Comparison of ENCODE assay signal across 16 cellular contexts in genomic region chr15:70061696-70062270, GRCh38. TPM values are rescaled to one million over a fixed set of nuclear protein-coding genes. Genes with fewer than 3 reads are reported as not detected.
DNase-seq lines count a peak whose midpoint lies in the region; ATAC-seq and TF ChIP-seq lines count a peak whose summit lies in the region.
"Had no signal": no experiment of that assay in that cellular context is flagged by ENCODE, and none has a peak within 500 bp of the region (broad histone marks: within the 10 kb centered on the region; RNA-seq: fewer than 3 reads in every experiment).

No MANE protein-coding gene starts in this region.

- H3K9me3 ChIP-seq in suprapubic skin, result no peaks in the 10 kb centered on the region
- H3K9me3 ChIP-seq: tibial artery had no signal

- H3K36me3 Mint-ChIP-seq in brain (peaks cover 63% of the 10 kb centered on the region), nephron (ENCODE audit: low read depth) (peaks cover 74% of the 10 kb centered on the region), HFFc6 (ENCODE audit: low read depth) (peaks cover 5% of the 10 kb centered on the region; the same call in 1 of the 2 replicates)

- H3K27me3 Mint-ChIP-seq in brain, result peaks cover 11% of the 10 kb centered on the region
- peaks cover 17% of the 10 kb centered on the region for H3K27me3 Mint-ChIP-seq in nephron (ENCODE audit: low read depth)
- H3K27me3 Mint-ChIP-seq in HFFc6 (ENCODE audit: insufficient read depth), result peaks cover 2% of the 10 kb centered on the region; the same call in 1 of the 2 replicates
- H3K27me3 Mint-ChIP-seq: activated CD4-positive, alpha-beta memory T cell treated with anti-CD3 and anti-CD28 coated beads for 36 hours; CD4-positive, CD25-positive, alpha-beta regulatory T cell had no signal

- peak overlapping the region; percentile 25 for H3K4me3 ChIP-seq in suprapubic skin
- H3K4me3 ChIP-seq: lung had no signal

- H3K27me3 ChIP-seq in suprapubic skin, result no peaks in the 10 kb centered on the region
- H3K27me3 ChIP-seq: tibial artery had no signal

- H3K4me1 ChIP-seq in suprapubic skin, result peaks cover 6% of the 10 kb centered on the region

- H3K27ac Mint-ChIP-seq in brain (peak overlapping the region; percentile 77 to 96 (median 92)), nephron (peak overlapping the region; percentile 81 to 96 (median 84)), HFFc6 (no peak overlapping the region)
- H3K27ac Mint-ChIP-seq: activated CD4-positive, alpha-beta memory T cell treated with anti-CD3 and anti-CD28 coated beads for 36 hours; CD4-positive, CD25-positive, alpha-beta regulatory T cell; immature natural killer cell had no signal

- no peak overlapping the region for H3K27ac ChIP-seq in suprapubic skin

- H3K4me1 Mint-ChIP-seq in brain (peaks cover 73% of the 10 kb centered on the region), nephron (peaks cover 60% of the 10 kb centered on the region), HFFc6 (ENCODE audit: low read depth) (peaks cover 23% of the 10 kb centered on the region)
- H3K4me1 Mint-ChIP-seq: CD4-positive, CD25-positive, alpha-beta regulatory T cell; immature natural killer cell had no signal

- DNase-seq in NCI-H2227 treated with DMSO at 0.1 percent for 48 hours (lab: John Stamatoyannopoulos, UW) (peak; percentile 74), NCI-H2227 (lab: John Stamatoyannopoulos, UW; ENCODE audit: unreplicated experiment) (no peak), suprapubic skin (ENCODE audit: low spot score in 2 of 2) (peak in 1 of 2 donors; percentile 32), HFFc6 (no peak)
- DNase-seq: 8988T; activated CD4-positive, alpha-beta memory T cell treated with anti-CD3 and anti-CD28 coated beads for 36 hours; CD4-positive, CD25-positive, alpha-beta regulatory T cell; HCEC 1CT; immature natural killer cell; stimulated activated CD4-positive, alpha-beta T cell treated with anti-CD3 and anti-CD28 coated beads, Interleukin-4, amount 100 ng/mL, for 24 hours had no signal

- ATAC-seq in HG03095 (IDR thresholded peaks at IDR 0.05; ENCODE audit: unreplicated experiment) (no peak), GM18498 (IDR thresholded peaks at IDR 0.05; ENCODE audit: unreplicated experiment) (no peak)

- peaks cover 97% of the 10 kb centered on the region for H3K36me3 ChIP-seq in suprapubic skin

- H3K4me3 Mint-ChIP-seq in brain (peak overlapping the region in 4 of 5 experiments; percentile 18 to 68 (median 65)), nephron (peak overlapping the region in 2 of 3 experiments; percentile 22 to 45), HFFc6 (no peak overlapping the region)
- H3K4me3 Mint-ChIP-seq: activated CD4-positive, alpha-beta memory T cell treated with anti-CD3 and anti-CD28 coated beads for 36 hours; CD4-positive, CD25-positive, alpha-beta regulatory T cell; immature natural killer cell had no signal

- no peak for TF ChIP-seq CTCF in brain (conservative IDR thresholded peaks at IDR 0.05)
- TF ChIP-seq CTCF in nephron (IDR thresholded peaks at IDR 0.05; ENCODE audit: unreplicated experiment in 3 of 3), result no peak
- TF ChIP-seq CTCF in suprapubic skin (IDR thresholded peaks at IDR 0.05), result no peak
- no peak for TF ChIP-seq CTCF in HFFc6 (IDR thresholded peaks at IDR 0.05)

- TF ChIP-seq EP300 in suprapubic skin (IDR thresholded peaks at IDR 0.05), result no peak

- 84% methylated on average over 15 of the region's 15 CpGs for WGBS in suprapubic skin

- no peak for TF ChIP-seq POLR2A in suprapubic skin (IDR thresholded peaks at IDR 0.05)

- H3K9me3 Mint-ChIP-seq in brain, result peaks cover 0 to 5% (median 0%) of the 10 kb centered on the region in 5 experiments
- no peaks in the 10 kb centered on the region for H3K9me3 Mint-ChIP-seq in nephron
- no peaks in the 10 kb centered on the region for H3K9me3 Mint-ChIP-seq in HFFc6
- H3K9me3 Mint-ChIP-seq: activated CD4-positive, alpha-beta memory T cell treated with anti-CD3 and anti-CD28 coated beads for 36 hours; CD4-positive, CD25-positive, alpha-beta regulatory T cell; immature natural killer cell had no signal

RNA-seq across cellular contexts. Expression of gene TLE3, which starts 35.9 kb away (rescaled TPM):
- 15.7 TPM for polyA plus RNA-seq in brain (ENCODE audit: insufficient read depth, low read depth, low replicate concordance)
- total RNA-seq in suprapubic skin, result 100 to 1,000 TPM in 3 of 4 donors, 10 to 100 TPM in 1; 91.2 to 154 (median 137) TPM
- 10 to 100 TPM in 4 of 6 experiments, 1 to 10 TPM in 2; 6.0 to 17.6 (median 13.8) TPM for total RNA-seq in HFFc6 (2021; fragmentation: NEBNext Ultra II Directional; extraction: Animal tissue kit (Norgen Biotek cat#: 25700))

Comparison
In these comparisons a context has a peak if more than half of its experiments do, and no peak if none do; other contexts are left out.
1. RNA of gene TLE3, which starts 35.9 kb away (total RNA-seq): 91.2 to 154 TPM in suprapubic skin; 6.0 to 17.6 TPM in HFFc6; every median in the first group is over 4 times any median in the second.